ENCODE assay signal across 13 cellular contexts in the genomic region with DNA sequence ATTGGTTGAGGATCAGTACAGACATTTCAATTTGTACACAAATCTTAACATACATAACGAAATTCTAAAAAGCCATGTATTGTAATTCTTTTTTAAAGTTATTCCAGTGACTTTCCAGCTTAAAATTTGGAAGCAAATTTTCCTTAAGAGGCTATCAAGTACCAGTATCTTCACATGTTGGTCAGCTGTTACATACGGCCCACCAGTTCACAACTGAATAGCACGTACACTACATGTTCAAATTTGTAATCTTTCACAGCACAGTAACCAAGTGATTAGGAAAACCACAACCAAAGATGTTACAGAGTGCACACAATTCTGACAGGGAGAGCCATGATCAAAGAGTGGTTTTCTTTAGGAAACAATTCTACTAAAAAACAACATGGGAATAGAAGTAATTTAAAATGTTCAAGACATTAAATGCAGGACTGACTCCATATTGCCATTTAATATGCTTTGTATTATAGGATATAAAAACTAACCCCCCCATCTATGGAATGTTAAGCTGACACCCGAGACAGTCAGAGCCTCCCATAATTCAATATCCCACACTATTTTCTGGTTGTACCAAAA. TPM values are rescaled to one million over a fixed set of nuclear protein-coding genes. Genes with fewer than 3 reads are reported as not detected.
"Had no signal": no experiment of that assay in that cellular context is flagged by ENCODE, and none has a peak within 500 bp of the region (broad histone marks: within the 10 kb centered on the region; RNA-seq: fewer than 3 reads in every experiment).

No MANE protein-coding gene starts in this region.

RNA-seq across cellular contexts. Expression of a gene that starts 18.1 kb away (rescaled TPM):
- total RNA-seq: activated B cell treated with CpG ODN at 0.5 μM for 24 hours; activated CD4-positive, alpha-beta memory T cell treated with anti-CD3 and anti-CD28 coated beads for 36 hours; activated CD4-positive, alpha-beta memory T cell treated with anti-CD3 and anti-CD28 coated beads, Interleukin-2, amount 10 ng/mL, durations not matched to agents 7 days and 5 days; activated CD4-positive, alpha-beta T cell treated with anti-CD3 and anti-CD28 coated beads for 36 hours; activated CD4-positive, alpha-beta T cell treated with anti-CD3 and anti-CD28 coated beads, Interleukin-2, amount 10 ng/mL, durations not matched to agents 24 days and 14 days; activated CD4-positive, alpha-beta T cell treated with anti-CD3 and anti-CD28 coated beads, Interleukin-2, amount 10 ng/mL, durations not matched to agents 7 days and 5 days; activated CD8-positive, alpha-beta memory T cell treated with anti-CD3 and anti-CD28 coated beads for 36 hours; activated CD8-positive, alpha-beta T cell treated with anti-CD3 and anti-CD28 coated beads for 36 hours; activated CD8-positive, alpha-beta T cell treated with anti-CD3 and anti-CD28 coated beads, Interleukin-2, amount 10 ng/mL, durations not matched to agents 7 days and 5 days; T-helper 1 cell treated with Interleukin-12 subunit alpha and Interleukin-12 subunit beta and Interleukin-4 antibody, amounts not matched to agents 30 ng/mL and 1 ng/mL, for 36 hours; T-helper 17 cell; T-helper 2 cell treated with Interferon-gamma antibody and Interleukin-4, amounts not matched to agents 100 ng/mL and 5 ng/mL, for 36 hours; WTC11 had no signal
